In the genomic region with DNA sequence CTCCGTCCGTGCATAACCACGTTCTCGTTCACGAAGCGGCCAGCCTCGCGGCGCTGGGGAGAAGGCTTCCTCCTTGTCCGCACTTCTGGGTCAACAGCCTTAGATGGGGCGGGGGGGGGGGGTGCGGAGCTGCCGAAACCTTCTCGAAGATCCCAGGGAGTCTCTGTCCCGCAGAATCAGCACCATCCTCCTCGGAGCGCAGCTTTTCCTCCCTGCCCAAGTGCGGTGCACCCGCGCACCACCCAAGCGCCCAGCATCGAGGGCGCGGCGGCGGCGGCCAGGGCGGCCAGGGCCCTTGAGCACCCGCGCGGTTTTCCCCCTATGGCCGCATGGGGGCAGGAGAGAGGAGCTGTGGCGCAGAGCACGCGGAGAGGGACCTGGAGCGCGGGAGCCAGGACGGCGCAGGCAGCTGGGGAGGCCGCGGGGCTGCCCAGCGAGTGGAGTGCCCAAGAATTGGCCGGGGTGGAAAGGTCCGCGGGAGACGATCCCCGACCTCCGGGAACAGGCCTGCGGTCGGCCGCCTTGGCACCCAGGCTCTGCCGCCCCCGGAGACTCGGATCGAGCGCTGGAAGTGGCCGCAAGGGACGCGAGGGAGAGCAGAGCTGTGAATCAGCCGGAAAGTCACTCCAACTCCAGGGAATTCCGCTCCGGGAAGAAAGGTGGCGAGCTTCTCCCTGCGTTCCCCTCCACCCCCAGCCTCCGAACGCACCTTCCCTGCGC, we compare ENCODE assay signal across 1 cellular context.
A peak's percentile ranks its signal among the peaks of the same experiment; 100 is the strongest.
TF ChIP-seq lines count a peak whose summit lies in the region.

No MANE protein-coding gene starts in this region.

TF ChIP-seq in HepG2, 621 proteins besides CTCF, POLR2A, EP300 and RAD21 (continued from another document and continues in another):
- TF ChIP-seq, protein P1, sequence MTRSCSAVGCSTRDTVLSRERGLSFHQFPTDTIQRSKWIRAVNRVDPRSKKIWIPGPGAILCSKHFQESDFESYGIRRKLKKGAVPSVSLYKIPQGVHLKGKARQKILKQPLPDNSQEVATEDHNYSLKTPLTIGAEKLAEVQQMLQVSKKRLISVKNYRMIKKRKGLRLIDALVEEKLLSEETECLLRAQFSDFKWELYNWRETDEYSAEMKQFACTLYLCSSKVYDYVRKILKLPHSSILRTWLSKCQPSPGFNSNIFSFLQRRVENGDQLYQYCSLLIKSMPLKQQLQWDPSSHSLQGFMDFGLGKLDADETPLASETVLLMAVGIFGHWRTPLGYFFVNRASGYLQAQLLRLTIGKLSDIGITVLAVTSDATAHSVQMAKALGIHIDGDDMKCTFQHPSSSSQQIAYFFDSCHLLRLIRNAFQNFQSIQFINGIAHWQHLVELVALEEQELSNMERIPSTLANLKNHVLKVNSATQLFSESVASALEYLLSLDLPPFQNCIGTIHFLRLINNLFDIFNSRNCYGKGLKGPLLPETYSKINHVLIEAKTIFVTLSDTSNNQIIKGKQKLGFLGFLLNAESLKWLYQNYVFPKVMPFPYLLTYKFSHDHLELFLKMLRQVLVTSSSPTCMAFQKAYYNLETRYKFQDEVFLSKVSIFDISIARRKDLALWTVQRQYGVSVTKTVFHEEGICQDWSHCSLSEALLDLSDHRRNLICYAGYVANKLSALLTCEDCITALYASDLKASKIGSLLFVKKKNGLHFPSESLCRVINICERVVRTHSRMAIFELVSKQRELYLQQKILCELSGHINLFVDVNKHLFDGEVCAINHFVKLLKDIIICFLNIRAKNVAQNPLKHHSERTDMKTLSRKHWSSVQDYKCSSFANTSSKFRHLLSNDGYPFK (CRISPR knock-in tag; IDR thresholded peaks at IDR 0.05; ENCODE audit: borderline replicate concordance): peak; percentile 58; the same call in 1 of the 2 replicates
- TF ChIP-seq PHF21A (CRISPR knock-in tag; IDR thresholded peaks at IDR 0.05) (no peak), ESRRA (CRISPR knock-in tag; IDR thresholded peaks at IDR 0.05; ENCODE audit: low read depth) (no peak), DR1 (CRISPR knock-in tag; IDR thresholded peaks at IDR 0.05) (peak; percentile 28; the same call in 1 of the 2 replicates), MTA3 (CRISPR knock-in tag; IDR thresholded peaks at IDR 0.05) (no peak), RBM22 (optimal IDR thresholded peaks at IDR 0.05; ENCODE audit: low read length) (no peak), TGIF2 (CRISPR knock-in tag; IDR thresholded peaks at IDR 0.05) (no peak), NR2F2 (IDR thresholded peaks at IDR 0.05; ENCODE audit: borderline replicate concordance, low read depth) (no peak), ZNF616 (CRISPR knock-in tag; IDR thresholded peaks at IDR 0.05; ENCODE audit: low read depth) (no peak), PHF8 (CRISPR knock-in tag; IDR thresholded peaks at IDR 0.05) (peak; percentile 50), MZF1 (CRISPR knock-in tag; IDR thresholded peaks at IDR 0.05; ENCODE audit: borderline replicate concordance) (no peak), ZNF33A (CRISPR knock-in tag; IDR thresholded peaks at IDR 0.05; ENCODE audit: borderline replicate concordance) (no peak), ZNF260 (CRISPR knock-in tag; IDR thresholded peaks at IDR 0.05; ENCODE audit: borderline replicate concordance, low read depth) (no peak), MED8 (CRISPR knock-in tag; IDR thresholded peaks at IDR 0.05; ENCODE audit: insufficient replicate concordance) (no peak), NFYC (CRISPR knock-in tag; IDR thresholded peaks at IDR 0.05) (no peak), ZNF296 (CRISPR knock-in tag; conservative IDR thresholded peaks at IDR 0.05) (no peak), ZNF773 (CRISPR knock-in tag; IDR thresholded peaks at IDR 0.05; ENCODE audit: borderline replicate concordance) (peak; percentile 77; the same call in 1 of the 2 replicates), RBM39 (IDR thresholded peaks at IDR 0.05; ENCODE audit: low read depth, low read length, poor library complexity, severe bottlenecking) (no peak), BORCS8-MEF2B (CRISPR knock-in tag; IDR thresholded peaks at IDR 0.05) (peak; percentile 37; the same call in 1 of the 2 replicates), ISL2 (CRISPR knock-in tag; IDR thresholded peaks at IDR 0.05) (0 out of 2 replicates have a peak, but pooled peaks have one; percentile 40), ZNF562 (CRISPR knock-in tag; IDR thresholded peaks at IDR 0.05; ENCODE audit: borderline replicate concordance) (no peak), ZNF839 (CRISPR knock-in tag; IDR thresholded peaks at IDR 0.05; ENCODE audit: borderline replicate concordance) (0 out of 2 replicates have a peak, but pooled peaks have one; percentile 50), ZNF24 (IDR thresholded peaks at IDR 0.05) (no peak), FOXC1 (CRISPR knock-in tag; IDR thresholded peaks at IDR 0.05; ENCODE audit: borderline replicate concordance) (peak; percentile 81; the same call in 1 of the 2 replicates), FOSL1 (CRISPR knock-in tag; IDR thresholded peaks at IDR 0.05; ENCODE audit: borderline replicate concordance) (no peak), FOSL2 (CRISPR knock-in tag; IDR thresholded peaks at IDR 0.05) (0 out of 2 replicates have a peak, but pooled peaks have one; percentile 43), ZFP1 (CRISPR knock-in tag; IDR thresholded peaks at IDR 0.05) (no peak), SIX4 (CRISPR knock-in tag; IDR thresholded peaks at IDR 0.05) (0 out of 2 replicates have a peak, but pooled peaks have one; percentile 23), NFKBIZ (CRISPR knock-in tag; IDR thresholded peaks at IDR 0.05) (peak; percentile 63; the same call in 1 of the 2 replicates), ZNF546 (CRISPR knock-in tag; conservative IDR thresholded peaks at IDR 0.05) (no peak), U2AF2 (IDR thresholded peaks at IDR 0.05; ENCODE audit: low read depth, low read length) (no peak), CHD4 (IDR thresholded peaks at IDR 0.05; ENCODE audit: borderline replicate concordance, low read length) (no peak), ZMYM2 (CRISPR knock-in tag; IDR thresholded peaks at IDR 0.05) (peak; percentile 82), RELA (CRISPR knock-in tag; IDR thresholded peaks at IDR 0.05) (no peak), NCOA1 (CRISPR knock-in tag; IDR thresholded peaks at IDR 0.05) (no peak), RFXAP (CRISPR knock-in tag; IDR thresholded peaks at IDR 0.05; ENCODE audit: borderline replicate concordance) (no peak), FLYWCH1 (CRISPR knock-in tag; IDR thresholded peaks at IDR 0.05) (0 out of 2 replicates have a peak, but pooled peaks have one; percentile 70), ZNF790 (CRISPR knock-in tag; IDR thresholded peaks at IDR 0.05; ENCODE audit: borderline replicate concordance) (0 out of 2 replicates have a peak, but pooled peaks have one; percentile 43)
- TF ChIP-seq, protein P2, sequence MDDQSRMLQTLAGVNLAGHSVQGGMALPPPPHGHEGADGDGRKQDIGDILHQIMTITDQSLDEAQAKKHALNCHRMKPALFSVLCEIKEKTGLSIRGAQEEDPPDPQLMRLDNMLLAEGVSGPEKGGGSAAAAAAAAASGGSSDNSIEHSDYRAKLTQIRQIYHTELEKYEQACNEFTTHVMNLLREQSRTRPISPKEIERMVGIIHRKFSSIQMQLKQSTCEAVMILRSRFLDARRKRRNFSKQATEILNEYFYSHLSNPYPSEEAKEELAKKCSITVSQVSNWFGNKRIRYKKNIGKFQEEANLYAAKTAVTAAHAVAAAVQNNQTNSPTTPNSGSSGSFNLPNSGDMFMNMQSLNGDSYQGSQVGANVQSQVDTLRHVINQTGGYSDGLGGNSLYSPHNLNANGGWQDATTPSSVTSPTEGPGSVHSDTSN (CRISPR knock-in tag; IDR thresholded peaks at IDR 0.05; ENCODE audit: borderline replicate concordance): no peak
- TF ChIP-seq, protein P3, sequence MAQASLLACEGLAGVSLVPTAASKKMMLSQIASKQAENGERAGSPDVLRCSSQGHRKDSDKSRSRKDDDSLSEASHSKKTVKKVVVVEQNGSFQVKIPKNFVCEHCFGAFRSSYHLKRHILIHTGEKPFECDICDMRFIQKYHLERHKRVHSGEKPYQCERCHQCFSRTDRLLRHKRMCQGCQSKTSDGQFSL (CRISPR knock-in tag; IDR thresholded peaks at IDR 0.05): peak; percentile 65; the same call in 1 of the 2 replicates
- TF ChIP-seq, protein P4, sequence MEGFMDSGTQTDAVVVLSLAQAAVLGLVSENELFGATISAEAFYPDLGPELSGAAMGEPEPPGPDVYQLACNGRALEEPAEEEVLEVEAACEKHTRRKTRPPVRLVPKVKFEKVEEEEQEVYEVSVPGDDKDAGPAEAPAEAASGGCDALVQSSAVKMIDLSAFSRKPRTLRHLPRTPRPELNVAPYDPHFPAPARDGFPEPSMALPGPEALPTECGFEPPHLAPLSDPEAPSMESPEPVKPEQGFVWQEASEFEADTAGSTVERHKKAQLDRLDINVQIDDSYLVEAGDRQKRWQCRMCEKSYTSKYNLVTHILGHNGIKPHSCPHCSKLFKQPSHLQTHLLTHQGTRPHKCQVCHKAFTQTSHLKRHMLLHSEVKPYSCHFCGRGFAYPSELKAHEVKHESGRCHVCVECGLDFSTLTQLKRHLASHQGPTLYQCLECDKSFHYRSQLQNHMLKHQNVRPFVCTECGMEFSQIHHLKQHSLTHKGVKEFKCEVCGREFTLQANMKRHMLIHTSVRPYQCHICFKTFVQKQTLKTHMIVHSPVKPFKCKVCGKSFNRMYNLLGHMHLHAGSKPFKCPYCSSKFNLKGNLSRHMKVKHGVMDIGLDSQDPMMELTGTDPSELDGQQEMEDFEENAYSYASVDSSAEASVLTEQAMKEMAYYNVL (CRISPR knock-in tag; IDR thresholded peaks at IDR 0.05; ENCODE audit: borderline replicate concordance): no peak
- TF ChIP-seq, protein P5, sequence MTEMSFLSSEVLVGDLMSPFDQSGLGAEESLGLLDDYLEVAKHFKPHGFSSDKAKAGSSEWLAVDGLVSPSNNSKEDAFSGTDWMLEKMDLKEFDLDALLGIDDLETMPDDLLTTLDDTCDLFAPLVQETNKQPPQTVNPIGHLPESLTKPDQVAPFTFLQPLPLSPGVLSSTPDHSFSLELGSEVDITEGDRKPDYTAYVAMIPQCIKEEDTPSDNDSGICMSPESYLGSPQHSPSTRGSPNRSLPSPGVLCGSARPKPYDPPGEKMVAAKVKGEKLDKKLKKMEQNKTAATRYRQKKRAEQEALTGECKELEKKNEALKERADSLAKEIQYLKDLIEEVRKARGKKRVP (CRISPR knock-in tag; IDR thresholded peaks at IDR 0.05): 0 out of 4 replicates have a peak, but pooled peaks of 1 of the 2 experiments have one; percentile 17
- TF ChIP-seq, protein P6, sequence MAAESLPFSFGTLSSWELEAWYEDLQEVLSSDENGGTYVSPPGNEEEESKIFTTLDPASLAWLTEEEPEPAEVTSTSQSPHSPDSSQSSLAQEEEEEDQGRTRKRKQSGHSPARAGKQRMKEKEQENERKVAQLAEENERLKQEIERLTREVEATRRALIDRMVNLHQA (CRISPR knock-in tag; IDR thresholded peaks at IDR 0.05): no peak
- TF ChIP-seq, protein P7, sequence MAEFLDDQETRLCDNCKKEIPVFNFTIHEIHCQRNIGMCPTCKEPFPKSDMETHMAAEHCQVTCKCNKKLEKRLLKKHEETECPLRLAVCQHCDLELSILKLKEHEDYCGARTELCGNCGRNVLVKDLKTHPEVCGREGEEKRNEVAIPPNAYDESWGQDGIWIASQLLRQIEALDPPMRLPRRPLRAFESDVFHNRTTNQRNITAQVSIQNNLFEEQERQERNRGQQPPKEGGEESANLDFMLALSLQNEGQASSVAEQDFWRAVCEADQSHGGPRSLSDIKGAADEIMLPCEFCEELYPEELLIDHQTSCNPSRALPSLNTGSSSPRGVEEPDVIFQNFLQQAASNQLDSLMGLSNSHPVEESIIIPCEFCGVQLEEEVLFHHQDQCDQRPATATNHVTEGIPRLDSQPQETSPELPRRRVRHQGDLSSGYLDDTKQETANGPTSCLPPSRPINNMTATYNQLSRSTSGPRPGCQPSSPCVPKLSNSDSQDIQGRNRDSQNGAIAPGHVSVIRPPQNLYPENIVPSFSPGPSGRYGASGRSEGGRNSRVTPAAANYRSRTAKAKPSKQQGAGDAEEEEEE (CRISPR knock-in tag; IDR thresholded peaks at IDR 0.05; ENCODE audit: borderline replicate concordance): no peak
- TF ChIP-seq, protein P8, sequence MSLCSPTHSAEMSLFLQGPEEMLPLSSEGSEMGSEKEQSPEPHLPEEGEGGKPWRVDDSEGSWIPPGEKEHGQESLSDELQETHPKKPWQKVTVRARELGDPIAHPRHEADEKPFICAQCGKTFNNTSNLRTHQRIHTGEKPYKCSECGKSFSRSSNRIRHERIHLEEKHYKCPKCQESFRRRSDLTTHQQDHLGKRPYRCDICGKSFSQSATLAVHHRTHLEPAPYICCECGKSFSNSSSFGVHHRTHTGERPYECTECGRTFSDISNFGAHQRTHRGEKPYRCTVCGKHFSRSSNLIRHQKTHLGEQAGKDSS (CRISPR knock-in tag; IDR thresholded peaks at IDR 0.05; ENCODE audit: borderline replicate concordance, low read depth): peak; percentile 85
- TF ChIP-seq, protein P9, sequence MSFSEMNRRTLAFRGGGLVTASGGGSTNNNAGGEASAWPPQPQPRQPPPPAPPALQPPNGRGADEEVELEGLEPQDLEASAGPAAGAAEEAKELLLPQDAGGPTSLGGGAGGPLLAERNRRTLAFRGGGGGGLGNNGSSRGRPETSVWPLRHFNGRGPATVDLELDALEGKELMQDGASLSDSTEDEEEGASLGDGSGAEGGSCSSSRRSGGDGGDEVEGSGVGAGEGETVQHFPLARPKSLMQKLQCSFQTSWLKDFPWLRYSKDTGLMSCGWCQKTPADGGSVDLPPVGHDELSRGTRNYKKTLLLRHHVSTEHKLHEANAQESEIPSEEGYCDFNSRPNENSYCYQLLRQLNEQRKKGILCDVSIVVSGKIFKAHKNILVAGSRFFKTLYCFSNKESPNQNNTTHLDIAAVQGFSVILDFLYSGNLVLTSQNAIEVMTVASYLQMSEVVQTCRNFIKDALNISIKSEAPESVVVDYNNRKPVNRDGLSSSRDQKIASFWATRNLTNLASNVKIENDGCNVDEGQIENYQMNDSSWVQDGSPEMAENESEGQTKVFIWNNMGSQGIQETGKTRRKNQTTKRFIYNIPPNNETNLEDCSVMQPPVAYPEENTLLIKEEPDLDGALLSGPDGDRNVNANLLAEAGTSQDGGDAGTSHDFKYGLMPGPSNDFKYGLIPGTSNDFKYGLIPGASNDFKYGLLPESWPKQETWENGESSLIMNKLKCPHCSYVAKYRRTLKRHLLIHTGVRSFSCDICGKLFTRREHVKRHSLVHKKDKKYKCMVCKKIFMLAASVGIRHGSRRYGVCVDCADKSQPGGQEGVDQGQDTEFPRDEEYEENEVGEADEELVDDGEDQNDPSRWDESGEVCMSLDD (CRISPR knock-in tag; IDR thresholded peaks at IDR 0.05; ENCODE audit: borderline replicate concordance): no peak
- TF ChIP-seq, protein P10, sequence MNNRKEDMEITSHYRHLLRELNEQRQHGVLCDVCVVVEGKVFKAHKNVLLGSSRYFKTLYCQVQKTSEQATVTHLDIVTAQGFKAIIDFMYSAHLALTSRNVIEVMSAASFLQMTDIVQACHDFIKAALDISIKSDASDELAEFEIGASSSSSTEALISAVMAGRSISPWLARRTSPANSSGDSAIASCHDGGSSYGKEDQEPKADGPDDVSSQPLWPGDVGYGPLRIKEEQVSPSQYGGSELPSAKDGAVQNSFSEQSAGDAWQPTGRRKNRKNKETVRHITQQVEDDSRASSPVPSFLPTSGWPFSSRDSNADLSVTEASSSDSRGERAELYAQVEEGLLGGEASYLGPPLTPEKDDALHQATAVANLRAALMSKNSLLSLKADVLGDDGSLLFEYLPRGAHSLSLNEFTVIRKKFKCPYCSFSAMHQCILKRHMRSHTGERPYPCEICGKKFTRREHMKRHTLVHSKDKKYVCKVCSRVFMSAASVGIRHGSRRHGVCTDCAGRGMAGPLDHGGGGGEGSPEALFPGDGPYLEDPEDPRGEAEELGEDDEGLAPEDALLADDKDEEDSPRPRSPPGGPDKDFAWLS (CRISPR knock-in tag; IDR thresholded peaks at IDR 0.05; ENCODE audit: borderline replicate concordance): no peak
